ENCODE assay signal across 10 cellular contexts in genomic region chr12:132430838-132431826, GRCh38. TPM values are rescaled to one million over a fixed set of nuclear protein-coding genes. Genes with fewer than 3 reads are reported as not detected.
A peak's percentile ranks its signal among the peaks of the same experiment; 100 is the strongest.
DNase-seq lines count a peak whose midpoint lies in the region; ATAC-seq and TF ChIP-seq lines count a peak whose summit lies in the region.
"Had no signal": no experiment of that assay in that cellular context is flagged by ENCODE, and none has a peak within 500 bp of the region (broad histone marks: within the 10 kb centered on the region; RNA-seq: fewer than 3 reads in every experiment).

No MANE protein-coding gene starts in this region.

- H3K27ac Mint-ChIP-seq in T-helper 2 cell treated with Interferon-gamma antibody and Interleukin-4, amounts not matched to agents 5 μg/mL and 100 μg/mL, for 36 hours, result peak overlapping the region; percentile 78

- dilution Hi-C loops in mammary epithelial cell (cut with HindIII; ENCODE audit: low sequenced_read_pairs), result no loop called here

- H3K79me2 ChIP-seq in mammary epithelial cell (ENCODE audit: insufficient read depth, low read length), result no peaks in the 10 kb centered on the region

- H3K9me3 Mint-ChIP-seq in T-helper 2 cell treated with Interferon-gamma antibody and Interleukin-4, amounts not matched to agents 5 μg/mL and 100 μg/mL, for 36 hours, result no peaks in the 10 kb centered on the region
- no peaks in the 10 kb centered on the region for H3K9me3 Mint-ChIP-seq in activated T-cell treated with anti-CD3 and anti-CD28 coated beads, Interleukin-2, amount 50 U/mL, for 4 hours

- TF ChIP-seq CTCF in mammary epithelial cell (conservative IDR thresholded peaks at IDR 0.05 in 1 of 2, IDR thresholded peaks at IDR 0.05 in 1 of 2; ENCODE audit: extremely low read depth in 1 of 2, insufficient read depth in 1 of 2, low read depth in 1 of 2, low read length in 2 of 2), result no peak

- H3K4me1 ChIP-seq in mammary epithelial cell (ENCODE audit: insufficient read depth, low read length), result peaks cover 25% of the 10 kb centered on the region
- no peaks in the 10 kb centered on the region for H3K4me1 ChIP-seq in rectal smooth muscle tissue (ENCODE audit: control insufficient read depth, insufficient read depth, low read length)

- H2AFZ ChIP-seq in mammary epithelial cell (ENCODE audit: low read depth, low read length), result no peak overlapping the region

- no peak for DNase-seq in T-helper 2 cell treated with Interferon-gamma antibody and Interleukin-4, amounts not matched to agents 5 μg/mL and 100 μg/mL, for 36 hours (ENCODE audit: low spot score)
- no peak for DNase-seq in T-helper 2 cell
- peak; percentile 13 for DNase-seq in LoVo (ENCODE audit: low spot score)
- no peak for DNase-seq in mammary epithelial cell
- no peak for DNase-seq in activated T-cell treated with anti-CD3 and anti-CD28 coated beads, Interleukin-2, amount 50 U/mL, for 4 hours
- DNase-seq: mesenchymal stem cell had no signal

- 46% methylated on average over 26 of the region's 42 CpGs for WGBS in mammary epithelial cell (ENCODE audit: low coverage, missing lambda C conversion rate)

- in situ Hi-C loops in mammary epithelial cell (cut with MboI; ENCODE audit: low sequenced_read_pairs in 2 of 2), result no loop called here

- no peak overlapping the region for H3K4me3 ChIP-seq in mammary epithelial cell (replicated peaks in 1 of 3; ENCODE audit: insufficient read depth in 1 of 3, low read depth in 2 of 3, low read length in 3 of 3)
- H3K4me3 ChIP-seq in rectal smooth muscle tissue (ENCODE audit: low read length), result peak overlapping the region; percentile 27

- no peaks in the 10 kb centered on the region for H4K20me1 ChIP-seq in mammary epithelial cell (ENCODE audit: insufficient read depth, low read length)

- H3K9ac ChIP-seq in mammary epithelial cell (ENCODE audit: insufficient read depth, low read length) (no peak overlapping the region), rectal smooth muscle tissue (ENCODE audit: low read length) (no peak overlapping the region)

- TSS peak; percentile 95 for BruUV-seq in mammary epithelial cell (replicated peaks; lab: Mats Ljungman, UMichigan)

- H3K36me3 ChIP-seq in mammary epithelial cell (ENCODE audit: insufficient read depth, low read length), result no peaks in the 10 kb centered on the region
- H3K36me3 ChIP-seq in rectal smooth muscle tissue (ENCODE audit: control insufficient read depth, insufficient read depth, low read length), result no peaks in the 10 kb centered on the region
- H3K36me3 ChIP-seq: BE2C had no signal

- H3K27ac ChIP-seq in mammary epithelial cell (ENCODE audit: insufficient read depth, low read depth, low read length), result no peak overlapping the region
- H3K27ac ChIP-seq in rectal smooth muscle tissue (ENCODE audit: low read depth, low read length), result no peak overlapping the region

- H3K27me3 ChIP-seq in mammary epithelial cell (ENCODE audit: insufficient read depth, low read length) (peaks cover 5% of the 10 kb centered on the region), rectal smooth muscle tissue (ENCODE audit: control insufficient read depth, insufficient read depth, low read length) (peaks cover 8% of the 10 kb centered on the region)

- no peaks in the 10 kb centered on the region for H3K27me3 Mint-ChIP-seq in T-helper 2 cell treated with Interferon-gamma antibody and Interleukin-4, amounts not matched to agents 5 μg/mL and 100 μg/mL, for 36 hours (ENCODE audit: low read depth)
- H3K27me3 Mint-ChIP-seq in activated T-cell treated with anti-CD3 and anti-CD28 coated beads, Interleukin-2, amount 50 U/mL, for 4 hours (ENCODE audit: low read depth), result peaks cover 8% of the 10 kb centered on the region

- intact Hi-C loops in mammary epithelial cell (cut with micrococcal nuclease), result no loop called here

- peaks cover 23% of the 10 kb centered on the region for H3K4me1 Mint-ChIP-seq in T-helper 2 cell treated with Interferon-gamma antibody and Interleukin-4, amounts not matched to agents 5 μg/mL and 100 μg/mL, for 36 hours (ENCODE audit: low read depth)
- peaks cover 33% of the 10 kb centered on the region for H3K4me1 Mint-ChIP-seq in activated T-cell treated with anti-CD3 and anti-CD28 coated beads, Interleukin-2, amount 50 U/mL, for 4 hours (ENCODE audit: low read depth)

- H3K36me3 Mint-ChIP-seq in T-helper 2 cell treated with Interferon-gamma antibody and Interleukin-4, amounts not matched to agents 5 μg/mL and 100 μg/mL, for 36 hours (ENCODE audit: low read depth), result no peaks in the 10 kb centered on the region
- no peaks in the 10 kb centered on the region for H3K36me3 Mint-ChIP-seq in activated T-cell treated with anti-CD3 and anti-CD28 coated beads, Interleukin-2, amount 50 U/mL, for 4 hours (ENCODE audit: insufficient read depth)

- no peak overlapping the region for H3K4me2 ChIP-seq in mammary epithelial cell (ENCODE audit: insufficient read depth, low read depth, low read length)

- ATAC-seq in activated T-cell treated with anti-CD3 and anti-CD28 coated beads, Interleukin-2, amount 50 U/mL, for 4 hours, result no peak
- ATAC-seq in HG03196 (IDR thresholded peaks at IDR 0.05; ENCODE audit: unreplicated experiment) (no peak), GM21786 (IDR thresholded peaks at IDR 0.05; ENCODE audit: unreplicated experiment) (no peak)

- H3K9me3 ChIP-seq in mammary epithelial cell (replicated peaks; ENCODE audit: insufficient read depth, low read length), result no peaks in the 10 kb centered on the region
- H3K9me3 ChIP-seq: BE2C had no signal

- CTCF ChIA-PET in mammary epithelial cell (lab: Charles Lee; ENCODE audit: low non-redundant PET), result no interaction called here

- H3K4me3 Mint-ChIP-seq in T-helper 2 cell treated with Interferon-gamma antibody and Interleukin-4, amounts not matched to agents 5 μg/mL and 100 μg/mL, for 36 hours, result peak overlapping the region; percentile 77
- no peak overlapping the region for H3K4me3 Mint-ChIP-seq in activated T-cell treated with anti-CD3 and anti-CD28 coated beads, Interleukin-2, amount 50 U/mL, for 4 hours

RNA-seq across cellular contexts. Expression of gene FBRSL1, which starts 58.8 kb away (rescaled TPM):
- 10 to 100 TPM; 28.8 to 58.6 TPM for total RNA-seq in mammary epithelial cell
- polyA plus RNA-seq in mammary epithelial cell, result 17.2 TPM
- 1.6 TPM for polyA minus RNA-seq in mammary epithelial cell
- 100 to 1,000 TPM in 2 of 3 donors, 10 to 100 TPM in 1; 95.8 to 112 (median 104) TPM for total RNA-seq in activated T-cell treated with anti-CD3 and anti-CD28 coated beads, Interleukin-2, amount 50 U/mL, for 4 hours
